Comparison of ENCODE assay signal across 1 cellular context in genomic region chr17:48998557-48999440, GRCh38.
TF ChIP-seq lines count a peak whose summit lies in the region.

No MANE protein-coding gene starts in this region.

TF ChIP-seq in K562, 482 proteins besides CTCF, POLR2A, EP300 and RAD21 (continued from another document and continues in another):
- TF ChIP-seq ZNF592 (IDR thresholded peaks at IDR 0.05) (0 out of 2 replicates have a peak, but pooled peaks have one; percentile 34), ZNF449 (CRISPR knock-in tag; IDR thresholded peaks at IDR 0.05) (no peak), ZBTB5 (IDR thresholded peaks at IDR 0.05) (no peak), TFAP4 (CRISPR knock-in tag; IDR thresholded peaks at IDR 0.05; ENCODE audit: borderline replicate concordance) (no peak), NFRKB (IDR thresholded peaks at IDR 0.05; ENCODE audit: low read depth) (peak; percentile 55), KDM5B (IDR thresholded peaks at IDR 0.05; ENCODE audit: insufficient replicate concordance, low read depth, low read length) (peak; percentile 13), CEBPB (tag; IDR thresholded peaks at IDR 0.05) (0 out of 2 replicates have a peak, but pooled peaks have one; percentile 42), PHTF2 (CRISPR knock-in tag; IDR thresholded peaks at IDR 0.05) (no peak), ZFP30 (CRISPR knock-in tag; IDR thresholded peaks at IDR 0.05; ENCODE audit: borderline replicate concordance) (no peak), POLR2AphosphoS5 (IDR thresholded peaks at IDR 0.05; ENCODE audit: control insufficient read depth, insufficient read depth, low read depth, low read length) (0 out of 2 replicates have a peak, but pooled peaks have one; percentile 43), ELK1 (CRISPR knock-in tag; IDR thresholded peaks at IDR 0.05) (no peak), ZBTB40 (IDR thresholded peaks at IDR 0.05) (no peak), ZBTB40 (CRISPR knock-in tag; IDR thresholded peaks at IDR 0.05) (no peak), ZNF134 (CRISPR knock-in tag; conservative IDR thresholded peaks at IDR 0.05) (no peak), RCOR1 (IDR thresholded peaks at IDR 0.05; ENCODE audit: borderline replicate concordance in 1 of 2, low read depth in 2 of 2, low read length in 2 of 2) (no peak), NR2C2 (CRISPR knock-in tag; IDR thresholded peaks at IDR 0.05) (no peak), NR2C2 (tag; IDR thresholded peaks at IDR 0.05) (no peak; the same call in 1 of the 2 replicates), NCOA2 (IDR thresholded peaks at IDR 0.05; ENCODE audit: partially characterized antibody in 2 of 2) (no peak), NCOR1 (IDR thresholded peaks at IDR 0.05) (peak; percentile 43; the same call in 1 of the 2 replicates), CC2D1A (IDR thresholded peaks at IDR 0.05) (no peak), EGR1 (conservative IDR thresholded peaks at IDR 0.05) (peak; percentile 81), MCM2 (IDR thresholded peaks at IDR 0.05; ENCODE audit: low read depth) (no peak), TARDBP (IDR thresholded peaks at IDR 0.05) (no peak), RHOXF2B (CRISPR knock-in tag; conservative IDR thresholded peaks at IDR 0.05) (no peak), PCBP1 (IDR thresholded peaks at IDR 0.05; ENCODE audit: low read depth, low read length, poor library complexity, severe bottlenecking) (no peak), SIN3B (IDR thresholded peaks at IDR 0.05; ENCODE audit: low read depth) (no peak), SNIP1 (IDR thresholded peaks at IDR 0.05; ENCODE audit: low read depth) (no peak), TRIM28 (IDR thresholded peaks at IDR 0.05) (no peak), CREBBP (IDR thresholded peaks at IDR 0.05; ENCODE audit: low read depth, low read length) (no peak), THRAP3 (IDR thresholded peaks at IDR 0.05; ENCODE audit: borderline replicate concordance) (no peak), VEZF1 (CRISPR knock-in tag; IDR thresholded peaks at IDR 0.05) (peak; percentile 86), GTF2F1 (IDR thresholded peaks at IDR 0.05; ENCODE audit: low read depth, low read length) (no peak), ZNF778 (CRISPR knock-in tag; IDR thresholded peaks at IDR 0.05) (no peak), HES1 (IDR thresholded peaks at IDR 0.05; ENCODE audit: low read depth) (no peak), SP1 (CRISPR knock-in tag; IDR thresholded peaks at IDR 0.05) (no peak), ZNF354B (CRISPR knock-in tag; IDR thresholded peaks at IDR 0.05) (no peak), IFI16 (CRISPR knock-in tag; IDR thresholded peaks at IDR 0.05) (no peak), SMAD1 (IDR thresholded peaks at IDR 0.05; ENCODE audit: low read depth, low read length, partially characterized antibody) (no peak), HOXB6 (CRISPR knock-in tag; IDR thresholded peaks at IDR 0.05; ENCODE audit: borderline replicate concordance) (no peak), HNRNPLL (IDR thresholded peaks at IDR 0.05; ENCODE audit: low read depth, low read length, poor library complexity, severe bottlenecking) (no peak), SPI1 (IDR thresholded peaks at IDR 0.05; ENCODE audit: borderline replicate concordance, low read depth, low read length) (no peak), KLF1 (tag; IDR thresholded peaks at IDR 0.05) (no peak), SNAPC5 (CRISPR knock-in tag; IDR thresholded peaks at IDR 0.05) (no peak), ZBTB17 (CRISPR knock-in tag; IDR thresholded peaks at IDR 0.05) (no peak), PCBP2 (IDR thresholded peaks at IDR 0.05; ENCODE audit: low read depth, low read length, poor library complexity, severe bottlenecking) (no peak), HSF4 (CRISPR knock-in tag; IDR thresholded peaks at IDR 0.05; ENCODE audit: borderline replicate concordance) (no peak)
